In genomic region chr14:104690861-104691455, GRCh38 we compare ENCODE assay signal across 8 cellular contexts. TPM values are rescaled to one million over a fixed set of nuclear protein-coding genes. Genes with fewer than 3 reads are reported as not detected.
DNase-seq lines count a peak whose midpoint lies in the region; ATAC-seq and TF ChIP-seq lines count a peak whose summit lies in the region.

No MANE protein-coding gene starts in this region.

- in situ Hi-C loops in brain microvascular endothelial cell (cut with HindIII; ENCODE audit: low pct_ligation_motif_present, low sequenced_read_pairs), result no loop called here

- H3K27me3 Mint-ChIP-seq in stimulated activated naive CD8-positive, alpha-beta T cell treated with anti-CD3 and anti-CD28 coated beads, Interleukin-15, Interleukin-2, amounts not matched to agents 100 ng/mL and 50 ng/mL, for 24 hours, result no peaks in the 10 kb centered on the region

- H3K36me3 ChIP-seq in brain microvascular endothelial cell (replicated peaks), result peaks cover 3% of the 10 kb centered on the region
- H3K36me3 ChIP-seq in mesenchymal stem cell (ENCODE audit: control insufficient read depth in 1 of 2, insufficient read depth in 2 of 2, low read depth in 1 of 2, low read length in 2 of 2), result peaks cover 4 to 44% of the 10 kb centered on the region in 2 experiments

- no peak for DNase-seq in stimulated activated naive CD8-positive, alpha-beta T cell treated with anti-CD3 and anti-CD28 coated beads, Interleukin-15, Interleukin-2, amounts not matched to agents 100 U/mL and 50 U/mL, for 24 hours
- DNase-seq in brain microvascular endothelial cell, result no peak
- DNase-seq in mesenchymal stem cell, result no peak
- DNase-seq in GOT3 (lab: John Stamatoyannopoulos, UW), result no peak
- no peak for DNase-seq in NCI-H2029 (lab: John Stamatoyannopoulos, UW)
- no peak for DNase-seq in left lobe of liver (ENCODE audit: low spot score)
- no peak for DNase-seq in stimulated activated CD4-positive, alpha-beta T cell treated with anti-CD3 and anti-CD28 coated beads, Interleukin-4, amount 100 ng/mL, for 24 hours

- H3K4me3 ChIP-seq in brain microvascular endothelial cell (ENCODE audit: low read depth, low read length), result peak overlapping the region; percentile 88
- peak overlapping the region; percentile 90 to 93 for H3K4me3 ChIP-seq in mesenchymal stem cell (ENCODE audit: insufficient read depth in 1 of 2, low read depth in 1 of 2, low read length in 2 of 2)

- peak overlapping the region; percentile 58 for H3K4me2 ChIP-seq in mesenchymal stem cell (ENCODE audit: low read length, poor library complexity, severe bottlenecking)

- H3K27ac ChIP-seq in brain microvascular endothelial cell (no peak overlapping the region), mesenchymal stem cell (ENCODE audit: low read length, poor library complexity, severe bottlenecking) (no peak overlapping the region)

- H3K14ac ChIP-seq in mesenchymal stem cell (ENCODE audit: low read length in 2 of 2), result peak overlapping the region in 1 of 2 experiments; percentile 99

- H2BK15ac ChIP-seq in mesenchymal stem cell (ENCODE audit: low read depth, poor library complexity, severe bottlenecking), result no peak overlapping the region

- H2BK5ac ChIP-seq in mesenchymal stem cell (ENCODE audit: low read depth, low read length, poor library complexity, severe bottlenecking), result no peak overlapping the region

- no peak overlapping the region for H2AFZ ChIP-seq in mesenchymal stem cell (ENCODE audit: low read depth, low read length)

- H2BK12ac ChIP-seq in mesenchymal stem cell (ENCODE audit: low read length in 2 of 2), result peak overlapping the region in 1 of 2 experiments; percentile 45

- H3K18ac ChIP-seq in mesenchymal stem cell (ENCODE audit: low read depth in 1 of 2, low read length in 2 of 2), result peak overlapping the region in 1 of 2 experiments; percentile 97

- no peaks in the 10 kb centered on the region for H3K36me3 Mint-ChIP-seq in stimulated activated naive CD8-positive, alpha-beta T cell treated with anti-CD3 and anti-CD28 coated beads, Interleukin-15, Interleukin-2, amounts not matched to agents 100 ng/mL and 50 ng/mL, for 24 hours (ENCODE audit: low read depth)

- H3K9ac ChIP-seq in mesenchymal stem cell (ENCODE audit: low read length), result peak overlapping the region; percentile 93

- WGBS in mesenchymal stem cell, result 84% methylated on average over 14 of the region's 16 CpGs

- no peaks in the 10 kb centered on the region for H3K79me1 ChIP-seq in mesenchymal stem cell (replicated peaks; ENCODE audit: low read length, poor library complexity, severe bottlenecking)

- no peaks in the 10 kb centered on the region for H3K9me3 ChIP-seq in mesenchymal stem cell (ENCODE audit: control insufficient read depth, low read length)

- no peak overlapping the region for H2BK120ac ChIP-seq in mesenchymal stem cell (ENCODE audit: low read depth, low read length)

- no peak overlapping the region for H3K4ac ChIP-seq in mesenchymal stem cell (ENCODE audit: low read depth in 1 of 2, low read length in 2 of 2)

- peaks cover 76% of the 10 kb centered on the region for H3K4me1 ChIP-seq in mesenchymal stem cell (ENCODE audit: control insufficient read depth, insufficient read depth, low read depth, low read length)

- H3K4me1 Mint-ChIP-seq in stimulated activated naive CD8-positive, alpha-beta T cell treated with anti-CD3 and anti-CD28 coated beads, Interleukin-15, Interleukin-2, amounts not matched to agents 100 ng/mL and 50 ng/mL, for 24 hours (ENCODE audit: low read depth), result peaks cover 64% of the 10 kb centered on the region

- H4K91ac ChIP-seq in mesenchymal stem cell (ENCODE audit: low read length), result no peak overlapping the region

- no peak for ATAC-seq in stimulated activated naive CD8-positive, alpha-beta T cell treated with anti-CD3 and anti-CD28 coated beads, Interleukin-15, Interleukin-2, amounts not matched to agents 100 U/mL and 50 U/mL, for 24 hours
- no peak for ATAC-seq in left lobe of liver

- no peak for TF ChIP-seq CTCF in brain microvascular endothelial cell (IDR thresholded peaks at IDR 0.05; ENCODE audit: low read depth, low read length, missing control alignments)

- peak overlapping the region; percentile 58 for H3K27ac Mint-ChIP-seq in stimulated activated naive CD8-positive, alpha-beta T cell treated with anti-CD3 and anti-CD28 coated beads, Interleukin-15, Interleukin-2, amounts not matched to agents 100 ng/mL and 50 ng/mL, for 24 hours

- H3K27me3 ChIP-seq in brain microvascular endothelial cell (replicated peaks), result no peaks in the 10 kb centered on the region
- H3K27me3 ChIP-seq in mesenchymal stem cell (ENCODE audit: control insufficient read depth in 1 of 2, insufficient read depth in 1 of 2, low read length in 2 of 2), result no peaks in the 10 kb centered on the region

- H3K23ac ChIP-seq in mesenchymal stem cell (ENCODE audit: low read length in 2 of 2), result no peak overlapping the region

- no peak overlapping the region for H4K8ac ChIP-seq in mesenchymal stem cell (ENCODE audit: low read length)

- no peaks in the 10 kb centered on the region for H3K9me3 Mint-ChIP-seq in stimulated activated naive CD8-positive, alpha-beta T cell treated with anti-CD3 and anti-CD28 coated beads, Interleukin-15, Interleukin-2, amounts not matched to agents 100 ng/mL and 50 ng/mL, for 24 hours

- peak overlapping the region; percentile 79 for H3K4me3 Mint-ChIP-seq in stimulated activated naive CD8-positive, alpha-beta T cell treated with anti-CD3 and anti-CD28 coated beads, Interleukin-15, Interleukin-2, amounts not matched to agents 100 ng/mL and 50 ng/mL, for 24 hours

- no peak overlapping the region for H2AK5ac ChIP-seq in mesenchymal stem cell (ENCODE audit: low read length, severe bottlenecking)

RNA-seq across cellular contexts. Expression of gene INF2, which starts 1.5 kb away (rescaled TPM):
- 59.1 TPM for polyA plus RNA-seq in mesenchymal stem cell (2013, experiment 1 of 2)
- polyA plus RNA-seq in mesenchymal stem cell (2013, experiment 2 of 2), result 55.9 TPM
- 63.1 TPM for total RNA-seq in left lobe of liver

RNA-seq across cellular contexts. Expression of gene ADSS1, which starts 33.1 kb away (rescaled TPM):
- 5.2 TPM for polyA plus RNA-seq in mesenchymal stem cell (2013, experiment 1 of 2)
- 4.8 TPM for polyA plus RNA-seq in mesenchymal stem cell (2013, experiment 2 of 2)
- total RNA-seq in left lobe of liver, result 51.9 TPM
